Comparison of ENCODE assay signal across 8 cellular contexts in genomic region chr16:678858-679807, GRCh38. TPM values are rescaled to one million over a fixed set of nuclear protein-coding genes. Genes with fewer than 3 reads are reported as not detected.
DNase-seq lines count a peak whose midpoint lies in the region; ATAC-seq and TF ChIP-seq lines count a peak whose summit lies in the region.

No MANE protein-coding gene starts in this region.

- no peaks in the 10 kb centered on the region for H3K9me3 Mint-ChIP-seq in activated naive CD8-positive, alpha-beta T cell treated with anti-CD3 and anti-CD28 coated beads, Interleukin-2, amount 10 ng/mL, durations not matched to agents 7 days and 5 days

- H3K4me3 ChIP-seq in OCI-LY1 (ENCODE audit: low read depth, low read length, poor library complexity, severe bottlenecking) (peak overlapping the region; percentile 69), heart left ventricle (peak overlapping the region in 11 of 12 donors; percentile 23 to 100 (median 65)), parathyroid adenoma (ENCODE audit: low read depth, low read length) (peak overlapping the region; percentile 63)

- DNase-seq in COLO668 (lab: John Stamatoyannopoulos, UW; ENCODE audit: unreplicated experiment) (peak; percentile 82), heart left ventricle (peak; percentile 78 to 89 (median 86)), 8988T (no peak)
- DNase-seq in activated naive CD8-positive, alpha-beta T cell treated with anti-CD3 and anti-CD28 coated beads, Interleukin-2, amount 10 ng/mL, durations not matched to agents 7 days and 5 days: peak; percentile 72

- H3K27ac ChIP-seq in OCI-LY1 (ENCODE audit: low read depth, low read length, poor library complexity, severe bottlenecking) (peak overlapping the region; percentile 75), heart left ventricle (peak overlapping the region in 11 of 12 donors; percentile 82 to 99 (median 92)), parathyroid adenoma (peak overlapping the region; percentile 79)

- TF ChIP-seq CTCF in OCI-LY1 (IDR thresholded peaks at IDR 0.05; ENCODE audit: low read length) (no peak), heart left ventricle (IDR thresholded peaks at IDR 0.05) (no peak), parathyroid adenoma (IDR thresholded peaks at IDR 0.05) (no peak)

- H3K79me2 ChIP-seq in OCI-LY1 (ENCODE audit: insufficient read depth, low read length) (0 out of 2 replicates have a peak, but pooled peaks cover 8% of the 10 kb centered on the region), parathyroid adenoma (peaks cover 6% of the 10 kb centered on the region)

- H3K9me3 ChIP-seq in OCI-LY1 (ENCODE audit: low read length): no peaks in the 10 kb centered on the region
- no peaks in the 10 kb centered on the region for H3K9me3 ChIP-seq in heart left ventricle
- H3K9me3 ChIP-seq in parathyroid adenoma (ENCODE audit: control insufficient read depth, low read length): no peaks in the 10 kb centered on the region

- H3K9ac ChIP-seq in OCI-LY1 (ENCODE audit: low read length): peak overlapping the region; percentile 82
- no peak overlapping the region for H3K9ac ChIP-seq in parathyroid adenoma

- no peaks in the 10 kb centered on the region for H4K20me1 ChIP-seq in OCI-LY1 (ENCODE audit: insufficient read depth, low read length)

- H3K36me3 ChIP-seq in OCI-LY1 (ENCODE audit: insufficient read depth, low read length): peaks cover 29% of the 10 kb centered on the region
- H3K36me3 ChIP-seq in heart left ventricle: peaks cover 0 to 24% (median 21%) of the 10 kb centered on the region in 9 donors
- no peaks in the 10 kb centered on the region for H3K36me3 ChIP-seq in parathyroid adenoma (ENCODE audit: control insufficient read depth, insufficient read depth, low read length)

- H3K9me2 ChIP-seq in OCI-LY1 (ENCODE audit: low read depth, low read length): no peaks in the 10 kb centered on the region

- ATAC-seq in HG02759 (IDR thresholded peaks at IDR 0.05; ENCODE audit: unreplicated experiment) (peak; percentile 7), heart left ventricle (peak; percentile 21 to 49 (median 43)), GM19455 (IDR thresholded peaks at IDR 0.05; ENCODE audit: unreplicated experiment) (no peak)
- peak; percentile 17 for ATAC-seq in activated naive CD8-positive, alpha-beta T cell treated with anti-CD3 and anti-CD28 coated beads, Interleukin-2, amount 10 ng/mL, durations not matched to agents 7 days and 5 days (ENCODE audit: low read depth)

- peaks cover 5% of the 10 kb centered on the region for H3K36me3 Mint-ChIP-seq in activated naive CD8-positive, alpha-beta T cell treated with anti-CD3 and anti-CD28 coated beads, Interleukin-2, amount 10 ng/mL, durations not matched to agents 7 days and 5 days

- H2AFZ ChIP-seq in OCI-LY1 (ENCODE audit: low read length) (no peak overlapping the region), parathyroid adenoma (peak overlapping the region; percentile 72)

- TF ChIP-seq POLR2A in heart left ventricle (IDR thresholded peaks at IDR 0.05): peak in 1 of 2 donors; percentile 8

- no peaks in the 10 kb centered on the region for H3F3A ChIP-seq in OCI-LY1 (ENCODE audit: insufficient read depth, low read length)

- H3K4me1 Mint-ChIP-seq in activated naive CD8-positive, alpha-beta T cell treated with anti-CD3 and anti-CD28 coated beads, Interleukin-2, amount 10 ng/mL, durations not matched to agents 7 days and 5 days: peaks cover 18% of the 10 kb centered on the region

- H3K4me3 Mint-ChIP-seq in activated naive CD8-positive, alpha-beta T cell treated with anti-CD3 and anti-CD28 coated beads, Interleukin-2, amount 10 ng/mL, durations not matched to agents 7 days and 5 days: peak overlapping the region; percentile 80

- peak overlapping the region; percentile 73 for H3K27ac Mint-ChIP-seq in activated naive CD8-positive, alpha-beta T cell treated with anti-CD3 and anti-CD28 coated beads, Interleukin-2, amount 10 ng/mL, durations not matched to agents 7 days and 5 days

- H3K4me2 ChIP-seq in OCI-LY1 (ENCODE audit: low read length) (peak overlapping the region; percentile 98), parathyroid adenoma (ENCODE audit: low read length) (peak overlapping the region; percentile 84)

- peaks cover 7% of the 10 kb centered on the region for H3K27me3 Mint-ChIP-seq in activated naive CD8-positive, alpha-beta T cell treated with anti-CD3 and anti-CD28 coated beads, Interleukin-2, amount 10 ng/mL, durations not matched to agents 7 days and 5 days

- intact Hi-C loops in heart left ventricle (cut with DNase I): no loop called here

- POLR2A ChIA-PET in activated naive CD8-positive, alpha-beta T cell treated with anti-CD3 and anti-CD28 coated beads, Interleukin-2, amount 10 ng/mL, durations not matched to agents 7 days and 5 days (lab: Charles Lee): interaction anchor here (1.1 to 4.4 kb wide), 4 partner anchors 11 to 30 kb away, joined by 3 to 37 read pairs (median 11); partner anchors contain the start of genes RHOT2, WDR24 and WDR90

- WGBS in heart left ventricle, 4 donors: 24 to 36% (median 26%) methylated on average over 21 to 51 of the region's 51 CpGs

- H3K27me3 ChIP-seq in OCI-LY1 (ENCODE audit: insufficient read depth, low read length) (no peaks in the 10 kb centered on the region), heart left ventricle (no peaks in the 10 kb centered on the region), parathyroid adenoma (ENCODE audit: control insufficient read depth, insufficient read depth, low read length) (no peaks in the 10 kb centered on the region)

- H3K4me1 ChIP-seq in OCI-LY1 (ENCODE audit: insufficient read depth, low read length, severe bottlenecking): peaks cover 46% of the 10 kb centered on the region
- H3K4me1 ChIP-seq in heart left ventricle: peaks cover 10 to 65% (median 43%) of the 10 kb centered on the region in 12 donors
- peaks cover 6% of the 10 kb centered on the region for H3K4me1 ChIP-seq in parathyroid adenoma

RNA-seq across cellular contexts. Expression of gene STUB1, which starts 1.1 kb away (rescaled TPM):
- 10 to 100 TPM; 74.3 to 93.3 TPM for total RNA-seq in activated naive CD8-positive, alpha-beta T cell treated with anti-CD3 and anti-CD28 coated beads, Interleukin-2, amount 10 ng/mL, durations not matched to agents 7 days and 5 days
- total RNA-seq in heart left ventricle: 100 to 1,000 TPM in 8 of 9 donors, 10 to 100 TPM in 1; 93.7 to 198 (median 116) TPM
- polyA plus RNA-seq in heart left ventricle: 100 to 1,000 TPM; 107 to 159 TPM

RNA-seq across cellular contexts. Expression of gene RHBDL1, which starts 3.7 kb away (rescaled TPM):
- 1 to 10 TPM; 1.1 to 1.7 TPM for total RNA-seq in activated naive CD8-positive, alpha-beta T cell treated with anti-CD3 and anti-CD28 coated beads, Interleukin-2, amount 10 ng/mL, durations not matched to agents 7 days and 5 days
- total RNA-seq in heart left ventricle: 1 to 10 TPM in 7 of 9 donors, under 1 TPM in 2; 0.72 to 2.7 (median 1.8) TPM
- polyA plus RNA-seq in heart left ventricle: 1 to 10 TPM in 1 of 2 donors, under 1 TPM in 1; 0.19 to 3.6 TPM

RNA-seq across cellular contexts. Expression of gene JMJD8, which starts 5.0 kb away (rescaled TPM):
- 10 to 100 TPM; 34.0 to 38.3 TPM for total RNA-seq in activated naive CD8-positive, alpha-beta T cell treated with anti-CD3 and anti-CD28 coated beads, Interleukin-2, amount 10 ng/mL, durations not matched to agents 7 days and 5 days
- total RNA-seq in heart left ventricle: 100 to 1,000 TPM in 1 of 9 donors, 10 to 100 TPM in 8; 37.5 to 103 (median 44.1) TPM
- polyA plus RNA-seq in heart left ventricle: 10 to 100 TPM; 36.2 to 66.6 TPM

RNA-seq across cellular contexts. Expression of gene WDR24, which starts 11.1 kb away (rescaled TPM):
- total RNA-seq in activated naive CD8-positive, alpha-beta T cell treated with anti-CD3 and anti-CD28 coated beads, Interleukin-2, amount 10 ng/mL, durations not matched to agents 7 days and 5 days: 10 to 100 TPM; 18.7 to 20.3 TPM
- 10 to 100 TPM in 4 of 9 donors, 1 to 10 TPM in 5; 7.0 to 16.6 (median 9.2) TPM for total RNA-seq in heart left ventricle
- polyA plus RNA-seq in heart left ventricle: 10 to 100 TPM in 1 of 2 donors, 1 to 10 TPM in 1; 5.6 to 10.5 TPM

RNA-seq across cellular contexts. Expression of gene RHOT2, which starts 11.2 kb away (rescaled TPM):
- 100 to 1,000 TPM; 173 to 183 TPM for total RNA-seq in activated naive CD8-positive, alpha-beta T cell treated with anti-CD3 and anti-CD28 coated beads, Interleukin-2, amount 10 ng/mL, durations not matched to agents 7 days and 5 days
- 100 to 1,000 TPM in 1 of 9 donors, 10 to 100 TPM in 8; 33.7 to 102 (median 83.5) TPM for total RNA-seq in heart left ventricle
- 100 to 1,000 TPM in 1 of 2 donors, 10 to 100 TPM in 1; 77.2 to 143 TPM for polyA plus RNA-seq in heart left ventricle
